Comparison of ENCODE assay signal across 9 cellular contexts in the genomic region with DNA sequence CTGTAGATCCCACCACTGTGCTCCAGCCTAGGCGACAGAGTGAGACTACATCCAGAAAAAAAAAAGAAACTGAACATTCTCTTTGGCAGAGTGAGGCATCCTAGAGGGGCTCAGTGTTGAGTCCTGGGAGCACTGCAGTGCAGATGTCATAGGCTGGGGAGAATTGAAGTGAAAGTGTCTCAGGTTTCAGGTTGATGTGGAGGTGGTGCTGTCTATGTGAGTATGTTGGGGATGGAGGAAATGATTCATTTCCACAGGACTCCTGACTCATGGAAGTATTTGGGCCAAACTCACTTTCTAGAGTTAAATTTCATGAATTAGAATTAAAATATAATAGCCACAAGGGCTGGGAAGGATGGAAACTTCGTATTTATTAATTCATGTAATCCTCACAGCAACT.
A peak's percentile ranks its signal among the peaks of the same experiment; 100 is the strongest.
DNase-seq lines count a peak whose midpoint lies in the region; ATAC-seq and TF ChIP-seq lines count a peak whose summit lies in the region.
"Had no signal": no experiment of that assay in that cellular context is flagged by ENCODE, and none has a peak within 500 bp of the region (broad histone marks: within the 10 kb centered on the region; RNA-seq: fewer than 3 reads in every experiment).

No MANE protein-coding gene starts in this region.

- H3K27ac ChIP-seq in PC-9 (peak overlapping the region; percentile 94), aorta (ENCODE audit: low read depth in 1 of 2, low read length in 2 of 2) (peak overlapping the region; percentile 76 to 80)

- H3K4me2 ChIP-seq in PC-9 = peak overlapping the region; percentile 57

- DNase-seq in natural killer cell treated with Interleukin-12 subunit alpha and Interleukin-12 subunit beta and Interleukin-15 and Interleukin-18, amount 100 ng/mL, for 72 hours (ENCODE audit: low spot score) = no peak
- no peak for DNase-seq in natural killer cell
- peak; percentile 48 to 89 for DNase-seq in PC-9
- peak; percentile 77 for DNase-seq in glomerular endothelial cell (ENCODE audit: extremely low read depth, low read depth, low spot score)
- DNase-seq in aorta = no peak
- DNase-seq in epidermal melanocyte (ENCODE audit: insufficient read length, low spot score) = no peak
- DNase-seq: left cardiac atrium had no signal

- H3K4me3 ChIP-seq in PC-9 (no peak overlapping the region), aorta (ENCODE audit: low read length in 2 of 2) (no peak overlapping the region)

- H3K36me3 Mint-ChIP-seq in natural killer cell treated with Interleukin-12 subunit alpha and Interleukin-12 subunit beta and Interleukin-15 and Interleukin-18, amount 100 ng/mL, for 72 hours = no peaks in the 10 kb centered on the region
- no peaks in the 10 kb centered on the region for H3K36me3 Mint-ChIP-seq in natural killer cell

- 35 to 40% methylated on average over 2 of the region's 2 CpGs for WGBS in aorta, 2 donors

- H3K27me3 Mint-ChIP-seq in natural killer cell treated with Interleukin-12 subunit alpha and Interleukin-12 subunit beta and Interleukin-15 and Interleukin-18, amount 100 ng/mL, for 72 hours = peaks cover 3 to 8% of the 10 kb centered on the region in 2 donors
- peaks cover 0 to 6% of the 10 kb centered on the region in 2 donors for H3K27me3 Mint-ChIP-seq in natural killer cell (ENCODE audit: low read depth in 2 of 2)

- POLR2A ChIA-PET in PC-9 (lab: Charles Lee; ENCODE audit: unreplicated experiment) = interaction anchor here (0.6 kb wide), 1 partner anchor 1152 kb away, joined by 5 read pairs; no protein-coding TSS in a partner anchor

- intact Hi-C loops in natural killer cell (cut with micrococcal nuclease) = no loop called here
- intact Hi-C loops in PC-9 (cut with micrococcal nuclease; ENCODE audit: unreplicated experiment) = loop anchor here (1.0 to 10.0 kb wide), 4 partner anchors 48 to 226 kb away; partner anchors contain the start of gene TSC22D1
- intact Hi-C loops in aorta (cut with DNase I) = loop anchor here in 1 of 2 donors (5.0 kb wide), 1 partner anchor 133 kb away; the partner anchor contains the start of gene TSC22D1

- no peak for TF ChIP-seq CTCF in natural killer cell (IDR thresholded peaks at IDR 0.05)
- TF ChIP-seq CTCF in PC-9 (conservative IDR thresholded peaks at IDR 0.05) = no peak

- H3K4me1 ChIP-seq in PC-9 (replicated peaks; ENCODE audit: insufficient read depth) (peaks cover 60% of the 10 kb centered on the region), aorta (ENCODE audit: control insufficient read depth in 1 of 2, insufficient read depth in 2 of 2, low read length in 2 of 2) (peaks cover 1 to 12% of the 10 kb centered on the region in 2 donors)

- H3K9me2 ChIP-seq in PC-9 (ENCODE audit: insufficient read depth) = no peaks in the 10 kb centered on the region

- CTCF ChIA-PET in PC-9 (lab: Charles Lee) = no interaction called here

- no peak overlapping the region for H2AFZ ChIP-seq in PC-9

- ATAC-seq in natural killer cell treated with Interleukin-12 subunit alpha and Interleukin-12 subunit beta and Interleukin-15 and Interleukin-18, amount 100 ng/mL, for 72 hours = peak; percentile 62 to 68
- ATAC-seq in natural killer cell (no peak), aorta (ENCODE audit: low FRiP score) (no peak), HG03097 (IDR thresholded peaks at IDR 0.05; ENCODE audit: low FRiP score, unreplicated experiment) (no peak), GM21515 (IDR thresholded peaks at IDR 0.05; ENCODE audit: unreplicated experiment) (no peak)

- H3K36me3 ChIP-seq in PC-9 (ENCODE audit: low read depth) = no peaks in the 10 kb centered on the region
- H3K36me3 ChIP-seq in aorta (ENCODE audit: control insufficient read depth in 1 of 2, insufficient read depth in 2 of 2, low read length in 1 of 2) = no peaks in the 10 kb centered on the region

- no peak overlapping the region for H3K4me3 Mint-ChIP-seq in natural killer cell treated with Interleukin-12 subunit alpha and Interleukin-12 subunit beta and Interleukin-15 and Interleukin-18, amount 100 ng/mL, for 72 hours
- H3K4me3 Mint-ChIP-seq in natural killer cell = no peak overlapping the region

- H3K4me1 Mint-ChIP-seq in natural killer cell treated with Interleukin-12 subunit alpha and Interleukin-12 subunit beta and Interleukin-15 and Interleukin-18, amount 100 ng/mL, for 72 hours (ENCODE audit: low read depth in 2 of 2) = no peaks in the 10 kb centered on the region
- no peaks in the 10 kb centered on the region for H3K4me1 Mint-ChIP-seq in natural killer cell

- H3K79me2 ChIP-seq in PC-9 (ENCODE audit: low read depth) = no peaks in the 10 kb centered on the region

- no peaks in the 10 kb centered on the region for H4K20me1 ChIP-seq in PC-9 (ENCODE audit: insufficient read depth)

- no peak overlapping the region for H3K27ac Mint-ChIP-seq in natural killer cell treated with Interleukin-12 subunit alpha and Interleukin-12 subunit beta and Interleukin-15 and Interleukin-18, amount 100 ng/mL, for 72 hours
- no peak overlapping the region for H3K27ac Mint-ChIP-seq in natural killer cell

- H3K9me3 Mint-ChIP-seq in natural killer cell treated with Interleukin-12 subunit alpha and Interleukin-12 subunit beta and Interleukin-15 and Interleukin-18, amount 100 ng/mL, for 72 hours = no peaks in the 10 kb centered on the region
- H3K9me3 Mint-ChIP-seq in natural killer cell = no peaks in the 10 kb centered on the region

- H3K9me3 ChIP-seq in PC-9 (ENCODE audit: insufficient read depth, low read depth) = peaks cover 23% of the 10 kb centered on the region
- H3K9me3 ChIP-seq in aorta (ENCODE audit: control insufficient read depth, low read length) = no peaks in the 10 kb centered on the region

- peaks cover 40% of the 10 kb centered on the region for H3F3A ChIP-seq in PC-9 (ENCODE audit: insufficient read depth, low read depth)

- BruUV-seq in PC-9 (replicated peaks; lab: Mats Ljungman, UMichigan) = no TSS peak

- H3K27me3 ChIP-seq in PC-9 (ENCODE audit: insufficient read depth, low read depth) (no peaks in the 10 kb centered on the region), aorta (ENCODE audit: control insufficient read depth in 1 of 2, insufficient read depth in 2 of 2, low read length in 1 of 2) (no peaks in the 10 kb centered on the region)

Comparison
In these comparisons a context has a peak if more than half of its experiments do, and no peak if none do; other contexts are left out.
1. ATAC-seq: peak in natural killer cell treated with Interleukin-12 subunit alpha and Interleukin-12 subunit beta and Interleukin-15 and Interleukin-18, amount 100 ng/mL, for 72 hours (2 of 2); none in natural killer cell (0 of 3), aorta (single experiment), HG03097 (single experiment) and GM21515 (single experiment).
2. DNase-seq: peak in PC-9 (2 of 2) and glomerular endothelial cell (single experiment); none in natural killer cell treated with Interleukin-12 subunit alpha and Interleukin-12 subunit beta and Interleukin-15 and Interleukin-18, amount 100 ng/mL, for 72 hours (single experiment), natural killer cell (single experiment), aorta (0 of 2) and epidermal melanocyte (single experiment).